ENCODE assay signal across 8 cellular contexts in genomic region chr15:29821416-29822099, GRCh38. TPM values are rescaled to one million over a fixed set of nuclear protein-coding genes. Genes with fewer than 3 reads are reported as not detected.
DNase-seq lines count a peak whose midpoint lies in the region; ATAC-seq, FAIRE-seq and TF ChIP-seq lines count a peak whose summit lies in the region.

No MANE protein-coding gene starts in this region.

- TF ChIP-seq POLR2A in GM12878 (IDR thresholded peaks at IDR 0.05; ENCODE audit: low read depth, low read length): no peak

- RAD21 ChIA-PET in GM12878 (lab: Charles Lee; ENCODE audit: unreplicated experiment): no interaction called here

- ATAC-seq in GM12878: no peak

- no peak for TF ChIP-seq EP300 in GM12878 (IDR thresholded peaks at IDR 0.05; ENCODE audit: borderline replicate concordance in 1 of 2, control insufficient read depth in 1 of 2, low read depth in 2 of 2, low read length in 2 of 2)

- TF ChIP-seq RAD21 in GM12878 (IDR thresholded peaks at IDR 0.05; ENCODE audit: insufficient read depth, low read depth, low read length): no peak

- POLR2A ChIA-PET in GM12878 (lab: Charles Lee): no interaction called here

- no peaks in the 10 kb centered on the region for H3K36me3 ChIP-seq in GM12878 (ENCODE audit: control insufficient read depth in 2 of 2, insufficient read depth in 2 of 2, low read length in 1 of 2)
- H3K36me3 ChIP-seq in rectal smooth muscle tissue (ENCODE audit: control insufficient read depth, insufficient read depth, low read length): no peaks in the 10 kb centered on the region

- H3K9me3 ChIP-seq in GM12878 (replicated peaks; ENCODE audit: control insufficient read depth, insufficient read depth, low read length): no peaks in the 10 kb centered on the region; the same call in 2 of the 3 replicates

- FAIRE-seq in GM12878 (lab: Jason Lieb, UNC): no peak

- H3K27me3 ChIP-seq in GM12878 (replicated peaks in 1 of 2; ENCODE audit: control insufficient read depth in 2 of 2, insufficient read depth in 2 of 2, low read length in 1 of 2) (peaks cover 0 to 7% of the 10 kb centered on the region in 2 experiments; a peak in 2 of 4 replicates), rectal smooth muscle tissue (ENCODE audit: control insufficient read depth, insufficient read depth, low read length) (no peaks in the 10 kb centered on the region)

- no TSS peak for BruUV-seq in GM12878 (replicated peaks; lab: Mats Ljungman, UMichigan)

- H2AFZ ChIP-seq in GM12878 (ENCODE audit: control insufficient read depth, low read depth, low read length): no peak overlapping the region

- DNase-seq in COLO829 (ENCODE audit: low spot score) (peak; percentile 4), H4 (ENCODE audit: low spot score) (peak; percentile 75), NCI-H460 (ENCODE audit: extremely low read depth, low read depth) (peak; percentile 72), GM12878 (ENCODE audit: low read depth, low spot score) (no peak), hypothalamus (lab: John Stamatoyannopoulos, UW) (peak in 42 of 51 donors; percentile 10 to 70 (median 46)), SKM-1 treated with dmso at 0.1 percent for 144 hours (lab: John Stamatoyannopoulos, UW; ENCODE audit: unreplicated experiment) (no peak)
- DNase-seq in activated effector memory CD4-positive, alpha-beta T cell treated with Interleukin-2 at 50 U/mL for 16 hours: no peak

- no peak for TF ChIP-seq CTCF in GM12878 (IDR thresholded peaks at IDR 0.05 in 2 of 3, conservative IDR thresholded peaks at IDR 0.05 in 1 of 3; ENCODE audit: control insufficient read depth in 2 of 3, extremely low read depth in 1 of 3, insufficient read depth in 1 of 3, low read depth in 3 of 3, low read length in 3 of 3)

- 6% methylated on average over 23 of the region's 79 CpGs for WGBS in GM12878 (ENCODE audit: insufficient coverage, insufficient replicate concordance, low lambda C conversion rate, missing lambda C conversion rate)

- CTCF ChIA-PET in GM12878 (lab: Yijun Ruan, JAX): no interaction called here

- H3K79me2 ChIP-seq in GM12878 (ENCODE audit: control insufficient read depth, insufficient read depth, low read length): no peaks in the 10 kb centered on the region

- in situ Hi-C loops in GM12878 (cut with MboI): no loop called here

- no peaks in the 10 kb centered on the region for H4K20me1 ChIP-seq in GM12878 (ENCODE audit: control insufficient read depth, insufficient read depth)

- H3K4me1 ChIP-seq in GM12878 (ENCODE audit: control insufficient read depth, insufficient read depth, low read length) (no peaks in the 10 kb centered on the region), rectal smooth muscle tissue (ENCODE audit: control insufficient read depth, insufficient read depth, low read length) (peaks cover 2% of the 10 kb centered on the region)

- no peak overlapping the region for H3K9ac ChIP-seq in GM12878 (ENCODE audit: control insufficient read depth, insufficient read depth, low read length)
- no peak overlapping the region for H3K9ac ChIP-seq in rectal smooth muscle tissue (ENCODE audit: low read length)

- intact Hi-C loops in GM12878 (cut with micrococcal nuclease; ENCODE audit: unreplicated experiment): loop anchor here (10.0 kb wide), 1 partner anchor 57 kb away; no protein-coding TSS in a partner anchor

- SMC1A ChIA-PET in GM12878 (lab: Charles Lee; ENCODE audit: uncharacterized antibody, unreplicated experiment): no interaction called here

- H3K27ac ChIP-seq in GM12878 (ENCODE audit: control insufficient read depth, insufficient read depth) (no peak overlapping the region), rectal smooth muscle tissue (ENCODE audit: low read depth, low read length) (peak overlapping the region; percentile 96)

- peak overlapping the region; percentile 25; the same call in 1 of the 2 replicates for H3K4me2 ChIP-seq in GM12878 (ENCODE audit: control insufficient read depth, insufficient read depth)

- H3K4me3 ChIP-seq in GM12878: no peak overlapping the region
- peak overlapping the region; percentile 85 for H3K4me3 ChIP-seq in rectal smooth muscle tissue (ENCODE audit: low read length)

TF ChIP-seq in GM12878, 131 proteins besides CTCF, POLR2A, EP300 and RAD21:
- TF ChIP-seq RUNX3 (IDR thresholded peaks at IDR 0.05; ENCODE audit: low read length) (peak; percentile 39), ZNF592 (IDR thresholded peaks at IDR 0.05) (no peak)

RNA-seq across cellular contexts. Expression of gene TJP1, which starts 0.7 kb away (rescaled TPM):
- 23.3 and 27.3 TPM in 2 replicates for total RNA-seq in H4 (2014; rRNA removed; shearing (Covaris generic))
- total RNA-seq in NCI-H460 (2014; rRNA removed; shearing (Covaris generic)): 65.6 and 67.7 TPM in 2 replicates
- 27.3 and 38.6 TPM in 2 replicates for polyA plus RNA-seq in NCI-H460 (2014; cell fraction: nucleus; rRNA removed)
- total RNA-seq in GM12878 (2013; cell fraction: nucleolus; rRNA removed): not detected in 2 replicates
- total RNA-seq in GM12878 (2014; rRNA removed): not detected in 2 replicates
- total RNA-seq in GM12878 (2014; rRNA removed; fragmentation: Illumina TruSeq; extraction: Trizol): not detected in 2 replicates
- total RNA-seq in GM12878 (2021): 0.49 and 0.72 TPM in 2 replicates
- not detected for polyA plus RNA-seq in GM12878 (2011; ENCODE audit: low read depth)
- polyA plus RNA-seq in GM12878 (2011; rRNA removed): 0.01 TPM in 1 of 2 replicates, not detected in the other
- polyA plus RNA-seq in GM12878 (2011; cell fraction: cytosol; rRNA removed): not detected in 2 replicates
- 0.01 TPM in 1 of 2 replicates, not detected in the other for polyA plus RNA-seq in GM12878 (2011; cell fraction: nucleus; rRNA removed)
- polyA plus RNA-seq in GM12878 (2012): 0.21 TPM in 1 of 2 replicates, not detected in the other
- polyA plus RNA-seq in GM12878 (2014; fragmentation: Illumina TruSeq; extraction: Trizol): not detected in 2 replicates
- not detected for polyA plus RNA-seq in GM12878 (2014; fragmentation: Nextera tagmentation; extraction: Ambion mirVana)
- 0.08 TPM in 1 of 2 replicates, not detected in the other for polyA plus RNA-seq in GM12878 (2014; rRNA removed)
- under 1 TPM in 1 of 2 experiments, not detected in 1; 0.08 TPM for polyA plus RNA-seq in GM12878 (2016; fragmentation: Nextera tagmentation; extraction: Ambion mirVana)
- polyA minus RNA-seq in GM12878 (2011; rRNA and poly(A)+ RNA removed): 0.07 TPM in 1 of 2 replicates, not detected in the other
- 0.94 and 1.1 TPM in 2 replicates for polyA minus RNA-seq in GM12878 (2011; cell fraction: cytosol; rRNA and poly(A)+ RNA removed)
- 0.73 and 0.77 TPM in 2 replicates for polyA minus RNA-seq in GM12878 (2011; cell fraction: nucleus; rRNA and poly(A)+ RNA removed)

Comparison
In these comparisons a context has a peak if more than half of its experiments do, and no peak if none do; other contexts are left out.
1. DNase-seq: peak in COLO829 (single experiment), H4 (single experiment), NCI-H460 (single experiment) and hypothalamus (42 of 51); none in GM12878 (single experiment), activated effector memory CD4-positive, alpha-beta T cell treated with Interleukin-2 at 50 U/mL for 16 hours (single experiment) and SKM-1 treated with dmso at 0.1 percent for 144 hours (single experiment).
2. RNA of gene TJP1, which starts 0.7 kb away (total RNA-seq): 65.6 to 67.7 TPM in NCI-H460 and 23.3 to 27.3 TPM in H4; 0.49 to 0.72 TPM in GM12878; every median in the first group is over 10 times any median in the second.